Comparison of ENCODE assay signal across 8 cellular contexts in genomic region chr19:50154529-50154928, GRCh38. TPM values are rescaled to one million over a fixed set of nuclear protein-coding genes. Genes with fewer than 3 reads are reported as not detected.
"Had no signal": no experiment of that assay in that cellular context is flagged by ENCODE, and none has a peak within 500 bp of the region (broad histone marks: within the 10 kb centered on the region; RNA-seq: fewer than 3 reads in every experiment).

No MANE protein-coding gene starts in this region.

- H3K4me3 Mint-ChIP-seq: HFFc6 had no signal

- ATAC-seq: HCT116 had no signal

- H3K4me3 ChIP-seq: GM23248, HAP-1 had no signal

- H3K9me3 ChIP-seq: HAP-1 had no signal

- H3K27ac Mint-ChIP-seq: H9, HFFc6 had no signal

- H3K4me1 ChIP-seq: HAP-1 had no signal

- H3K36me3 ChIP-seq: HAP-1 had no signal

- H3K27ac ChIP-seq: GM23248 had no signal

- H2AFZ ChIP-seq: GM23248 had no signal

- DNase-seq: GM23248, GOT3, H9, HCEC 1CT, HFFc6 had no signal

RNA-seq across cellular contexts. Expression of gene IZUMO2, which starts 8.6 kb away (rescaled TPM):
- total RNA-seq: GM23248, H4, H9, HFFc6 had no signal
- polyA plus RNA-seq: GM23248 had no signal

RNA-seq across cellular contexts. Expression of gene MYH14, which starts 48.9 kb away (rescaled TPM):
- total RNA-seq: GM23248 had no signal
- polyA plus RNA-seq: GM23248 had no signal
